In the genomic region with DNA sequence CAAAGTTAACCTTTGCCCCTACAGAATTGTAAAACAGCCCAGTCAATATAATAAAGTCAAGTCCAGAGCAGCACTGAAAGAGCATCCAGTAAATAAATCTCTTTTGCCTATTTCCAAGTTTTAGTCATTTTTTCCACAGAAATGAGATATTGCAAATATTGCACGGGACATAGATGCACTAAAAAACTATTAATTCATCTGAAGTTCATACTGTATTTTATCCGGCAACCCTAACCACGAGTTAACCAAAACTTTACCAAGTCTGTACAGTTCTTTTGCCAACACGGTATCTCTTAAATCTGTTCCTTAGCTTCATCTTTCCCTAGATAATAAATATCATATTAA, we compare ENCODE assay signal across 14 cellular contexts. TPM values are rescaled to one million over a fixed set of nuclear protein-coding genes. Genes with fewer than 3 reads are reported as not detected.
DNase-seq lines count a peak whose midpoint lies in the region; ATAC-seq, FAIRE-seq and TF ChIP-seq lines count a peak whose summit lies in the region.
"Had no signal": no experiment of that assay in that cellular context is flagged by ENCODE, and none has a peak within 500 bp of the region (broad histone marks: within the 10 kb centered on the region; RNA-seq: fewer than 3 reads in every experiment).

No MANE protein-coding gene starts in this region.

- H3K27ac ChIP-seq in GM23248 (no peak overlapping the region), OCI-LY3 (ENCODE audit: low read length) (no peak overlapping the region), skeletal muscle tissue (ENCODE audit: low read depth, low read length) (no peak overlapping the region)

- no peak for TF ChIP-seq CTCF in OCI-LY3 (IDR thresholded peaks at IDR 0.05; ENCODE audit: low read depth, low read length)

- POLR2A ChIA-PET in activated CD8-positive, alpha-beta T cell treated with anti-CD3 and anti-CD28 coated beads, Interleukin-2, amount 10 ng/mL, durations not matched to agents 7 days and 5 days (lab: Charles Lee), result interaction anchor here (0.6 to 2.6 kb wide), 3 partner anchors 11 to 102 kb away, joined by 3 to 19 read pairs (median 3); a partner anchor contains a TSS

- no peaks in the 10 kb centered on the region for H3K27me3 Mint-ChIP-seq in activated CD8-positive, alpha-beta T cell treated with anti-CD3 and anti-CD28 coated beads, Interleukin-2, amount 10 ng/mL, durations not matched to agents 7 days and 5 days (ENCODE audit: low read depth)
- H3K27me3 Mint-ChIP-seq: naive thymus-derived CD8-positive, alpha-beta T cell; T-helper 17 cell had no signal

- H3K9ac ChIP-seq in GM23248 (no peak overlapping the region), OCI-LY3 (ENCODE audit: low read length) (peak overlapping the region; percentile 35; the same call in 1 of the 2 replicates), skeletal muscle tissue (ENCODE audit: low read depth in 1 of 3, low read length in 3 of 3) (peak overlapping the region in 2 of 3 donors; percentile 42 to 58)

- no peaks in the 10 kb centered on the region for H3K9me3 ChIP-seq in GM23248 (ENCODE audit: low read depth)
- no peaks in the 10 kb centered on the region for H3K9me3 ChIP-seq in OCI-LY3 (ENCODE audit: insufficient read depth, low read length)
- no peaks in the 10 kb centered on the region for H3K9me3 ChIP-seq in skeletal muscle tissue (ENCODE audit: control insufficient read depth in 3 of 3, low read length in 3 of 3)
- H3K9me3 ChIP-seq: Caco-2, pancreas, thyroid gland had no signal

- peak; percentile 17 for FAIRE-seq in islet of Langerhans (lab: Jason Lieb, UNC)

- ATAC-seq in activated CD8-positive, alpha-beta T cell treated with anti-CD3 and anti-CD28 coated beads, Interleukin-2, amount 10 ng/mL, durations not matched to agents 7 days and 5 days, result no peak
- no peak for ATAC-seq in GM18858 (IDR thresholded peaks at IDR 0.05; ENCODE audit: unreplicated experiment)

- H3K4me1 Mint-ChIP-seq in activated CD8-positive, alpha-beta T cell treated with anti-CD3 and anti-CD28 coated beads, Interleukin-2, amount 10 ng/mL, durations not matched to agents 7 days and 5 days (ENCODE audit: low read depth), result peaks cover 50% of the 10 kb centered on the region

- no peak for DNase-seq in GM23248
- DNase-seq in stimulated activated CD4-positive, alpha-beta T cell treated with anti-CD3 and anti-CD28 coated beads, Interleukin-2, amount 100 ng/mL, for 24 hours, result no peak
- no peak for DNase-seq in activated CD8-positive, alpha-beta T cell treated with anti-CD3 and anti-CD28 coated beads, Interleukin-2, amount 10 ng/mL, durations not matched to agents 7 days and 5 days

- H3K36me3 ChIP-seq in GM23248 (ENCODE audit: low read depth) (peaks cover 5% of the 10 kb centered on the region; the same call in 1 of the 2 replicates), OCI-LY3 (replicated peaks; ENCODE audit: low read depth, low read length) (no peaks in the 10 kb centered on the region), skeletal muscle tissue (ENCODE audit: control insufficient read depth in 3 of 3, insufficient read depth in 3 of 3, low read length in 3 of 3) (peaks cover 0 to 3% (median 2%) of the 10 kb centered on the region in 3 donors)
- H3K36me3 ChIP-seq: pancreas, thyroid gland had no signal

- H3K4me2 ChIP-seq in GM23248 (ENCODE audit: unreplicated experiment) (no peak overlapping the region), OCI-LY3 (ENCODE audit: low read length) (peak overlapping the region; percentile 74)

- peaks cover 43% of the 10 kb centered on the region for H3K79me2 ChIP-seq in GM23248 (ENCODE audit: insufficient read depth)
- peaks cover 29% of the 10 kb centered on the region for H3K79me2 ChIP-seq in OCI-LY3 (ENCODE audit: low read length)

- peaks cover 10% of the 10 kb centered on the region for H3K4me1 ChIP-seq in GM23248 (ENCODE audit: insufficient read depth)
- peaks cover 23% of the 10 kb centered on the region for H3K4me1 ChIP-seq in OCI-LY3 (ENCODE audit: low read length)
- H3K4me1 ChIP-seq in skeletal muscle tissue (ENCODE audit: control insufficient read depth in 3 of 3, insufficient read depth in 3 of 3, low read length in 3 of 3), result peaks cover 7 to 16% (median 13%) of the 10 kb centered on the region in 3 donors
- H3K4me1 ChIP-seq: foreskin keratinocyte had no signal

- H3K27ac Mint-ChIP-seq in activated CD8-positive, alpha-beta T cell treated with anti-CD3 and anti-CD28 coated beads, Interleukin-2, amount 10 ng/mL, durations not matched to agents 7 days and 5 days, result no peak overlapping the region
- H3K27ac Mint-ChIP-seq: T-helper 17 cell had no signal

- peaks cover 13% of the 10 kb centered on the region for H3K36me3 Mint-ChIP-seq in activated CD8-positive, alpha-beta T cell treated with anti-CD3 and anti-CD28 coated beads, Interleukin-2, amount 10 ng/mL, durations not matched to agents 7 days and 5 days (ENCODE audit: low read depth)

- H3K4me3 Mint-ChIP-seq in activated CD8-positive, alpha-beta T cell treated with anti-CD3 and anti-CD28 coated beads, Interleukin-2, amount 10 ng/mL, durations not matched to agents 7 days and 5 days, result no peak overlapping the region
- H3K4me3 Mint-ChIP-seq: naive thymus-derived CD8-positive, alpha-beta T cell; T-helper 17 cell had no signal

- H3K27me3 ChIP-seq in GM23248 (replicated peaks; ENCODE audit: insufficient read depth) (no peaks in the 10 kb centered on the region), OCI-LY3 (ENCODE audit: low read depth, low read length) (no peaks in the 10 kb centered on the region), skeletal muscle tissue (ENCODE audit: control insufficient read depth in 3 of 3, insufficient read depth in 3 of 3, low read length in 3 of 3) (no peaks in the 10 kb centered on the region)
- H3K27me3 ChIP-seq: cardiac muscle cell, foreskin keratinocyte, pancreas, thyroid gland had no signal

- no peaks in the 10 kb centered on the region for H3K9me2 ChIP-seq in GM23248 (ENCODE audit: insufficient read depth)

- H2AFZ ChIP-seq in GM23248 (peak overlapping the region; percentile 44), OCI-LY3 (ENCODE audit: low read depth, low read length) (peak overlapping the region; percentile 96)

- in situ Hi-C loops in GM23248 (cut with MboI), result no loop called here

- WGBS in GM23248 (ENCODE audit: low coverage in 1 of 2, low lambda C conversion rate in 2 of 2, missing lambda C conversion rate in 2 of 2), 2 experiments, result 0 to 1% methylated on average over 4 of the region's 4 CpGs

- no peaks in the 10 kb centered on the region for H4K20me1 ChIP-seq in GM23248 (ENCODE audit: insufficient read depth)
- no peaks in the 10 kb centered on the region for H4K20me1 ChIP-seq in OCI-LY3 (ENCODE audit: insufficient read depth, low read length)

- CTCF ChIA-PET in activated CD8-positive, alpha-beta T cell treated with anti-CD3 and anti-CD28 coated beads, Interleukin-2, amount 10 ng/mL, durations not matched to agents 7 days and 5 days (lab: Charles Lee), result interaction anchor here (0.5 to 8.5 kb wide), 23 partner anchors 10 to 221 kb away, joined by 3 to 136 read pairs (median 3); a partner anchor contains a TSS

- H3K4me3 ChIP-seq in GM23248 (no peak overlapping the region), OCI-LY3 (ENCODE audit: low read length) (peak overlapping the region; percentile 69), skeletal muscle tissue (ENCODE audit: low read length in 3 of 3) (no peak overlapping the region)

- H3K9me3 Mint-ChIP-seq in activated CD8-positive, alpha-beta T cell treated with anti-CD3 and anti-CD28 coated beads, Interleukin-2, amount 10 ng/mL, durations not matched to agents 7 days and 5 days (ENCODE audit: insufficient read depth), result no peaks in the 10 kb centered on the region
- H3K9me3 Mint-ChIP-seq: naive thymus-derived CD8-positive, alpha-beta T cell had no signal

- H3F3A ChIP-seq in GM23248 (ENCODE audit: insufficient read depth), result no peaks in the 10 kb centered on the region

RNA-seq across cellular contexts. Expression of a gene that starts 0.5 kb away (rescaled TPM):
- 63.4 and 67.7 TPM in 2 replicates for total RNA-seq in GM23248 (2014; rRNA removed; shearing (Covaris generic))
- 54.4 and 61.7 TPM in 2 replicates for polyA plus RNA-seq in GM23248 (2016; fragmentation: Nextera tagmentation; extraction: Ambion mirVana)
- total RNA-seq in skeletal muscle tissue, result 36.5 TPM
- 10 to 100 TPM; 36.9 to 39.4 TPM for total RNA-seq in activated CD8-positive, alpha-beta T cell treated with anti-CD3 and anti-CD28 coated beads, Interleukin-2, amount 10 ng/mL, durations not matched to agents 7 days and 5 days

RNA-seq across cellular contexts. Expression of a gene that starts 13.7 kb away (rescaled TPM):
- 2.3 and 3.4 TPM in 2 replicates for total RNA-seq in GM23248 (2014; rRNA removed; shearing (Covaris generic))
- 3.1 and 3.8 TPM in 2 replicates for polyA plus RNA-seq in GM23248 (2016; fragmentation: Nextera tagmentation; extraction: Ambion mirVana)
- total RNA-seq in skeletal muscle tissue, result 31.8 TPM
- 1 to 10 TPM; 4.8 to 5.2 TPM for total RNA-seq in activated CD8-positive, alpha-beta T cell treated with anti-CD3 and anti-CD28 coated beads, Interleukin-2, amount 10 ng/mL, durations not matched to agents 7 days and 5 days
